16 cellular contexts compared by ENCODE assay signal in the genomic region with DNA sequence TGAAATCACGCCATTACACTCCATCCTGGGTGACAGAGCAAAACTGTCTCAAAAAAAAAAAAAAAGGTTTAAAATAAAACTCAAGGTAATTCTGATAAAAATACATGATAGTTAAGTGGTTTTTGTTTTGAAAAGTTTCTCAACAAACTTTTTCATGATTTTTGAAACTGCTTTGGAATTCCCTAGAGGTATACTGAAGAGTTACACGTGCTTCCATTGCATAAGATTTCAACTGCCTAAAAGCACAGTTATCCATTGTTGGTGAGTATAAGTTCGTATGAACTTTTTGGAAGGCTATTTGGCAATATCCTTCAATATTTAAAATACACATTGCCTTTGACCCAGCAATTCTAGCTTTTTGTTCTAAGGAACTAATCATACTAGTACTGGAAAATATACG.
"Had no signal": no experiment of that assay in that cellular context is flagged by ENCODE, and none has a peak within 500 bp of the region (broad histone marks: within the 10 kb centered on the region; RNA-seq: fewer than 3 reads in every experiment).

No MANE protein-coding gene starts in this region.

- H3K27ac Mint-ChIP-seq: activated naive CD8-positive, alpha-beta T cell treated with anti-CD3 and anti-CD28 coated beads, Interleukin-2, amount 10 ng/mL, durations not matched to agents 7 days and 5 days; brain; neural progenitor cell; stimulated activated naive CD8-positive, alpha-beta T cell treated with anti-CD3 and anti-CD28 coated beads, Interleukin-15, amount 100 ng/mL, for 72 hours had no signal

- H3K27me3 Mint-ChIP-seq: activated naive CD8-positive, alpha-beta T cell treated with anti-CD3 and anti-CD28 coated beads, Interleukin-2, amount 10 ng/mL, durations not matched to agents 7 days and 5 days; brain; central memory CD8-positive, alpha-beta T cell; stimulated activated naive CD8-positive, alpha-beta T cell treated with anti-CD3 and anti-CD28 coated beads, Interleukin-15, amount 100 ng/mL, for 72 hours had no signal

- ATAC-seq: activated CD4-positive, CD25-positive, alpha-beta regulatory T cell treated with anti-CD3 and anti-CD28 coated beads, Interleukin-2, amount 50 U/mL, for 24 hours; left lobe of liver; pancreas; sciatic nerve; stimulated activated naive CD8-positive, alpha-beta T cell treated with anti-CD3 and anti-CD28 coated beads, Interleukin-15, amount 100 ng/mL, for 72 hours had no signal

- H3K4me3 Mint-ChIP-seq: activated naive CD8-positive, alpha-beta T cell treated with anti-CD3 and anti-CD28 coated beads, Interleukin-2, amount 10 ng/mL, durations not matched to agents 7 days and 5 days; brain; central memory CD8-positive, alpha-beta T cell; neural progenitor cell; stimulated activated naive CD8-positive, alpha-beta T cell treated with anti-CD3 and anti-CD28 coated beads, Interleukin-15, amount 100 ng/mL, for 72 hours had no signal

- H3K4me1 Mint-ChIP-seq: activated naive CD8-positive, alpha-beta T cell treated with anti-CD3 and anti-CD28 coated beads, Interleukin-2, amount 10 ng/mL, durations not matched to agents 7 days and 5 days; brain; central memory CD8-positive, alpha-beta T cell; neural progenitor cell; stimulated activated naive CD8-positive, alpha-beta T cell treated with anti-CD3 and anti-CD28 coated beads, Interleukin-15, amount 100 ng/mL, for 72 hours had no signal

- H3K4me3 ChIP-seq: neural progenitor cell, pancreas, upper lobe of left lung had no signal

- DNase-seq: activated CD4-positive, alpha-beta T cell treated with anti-CD3 and anti-CD28 coated beads, Interleukin-2, amount 50 U/mL, for 1 hour; activated CD8-positive, alpha-beta memory T cell treated with anti-CD3 and anti-CD28 coated beads for 24 hours; activated gamma-delta T cell treated with Interleukin-2 at 50 U/mL for 16 hours; activated naive CD8-positive, alpha-beta T cell treated with anti-CD3 and anti-CD28 coated beads, Interleukin-2, amount 10 ng/mL, durations not matched to agents 7 days and 5 days; effector CD8-positive, alpha-beta T cell; hippocampal formation; midbrain; pancreas; stimulated activated naive CD8-positive, alpha-beta T cell treated with anti-CD3 and anti-CD28 coated beads, Interleukin-15, amount 100 ng/mL, for 72 hours; upper lobe of left lung had no signal

- H3K9me3 Mint-ChIP-seq: activated naive CD8-positive, alpha-beta T cell treated with anti-CD3 and anti-CD28 coated beads, Interleukin-2, amount 10 ng/mL, durations not matched to agents 7 days and 5 days; brain; central memory CD8-positive, alpha-beta T cell; neural progenitor cell; stimulated activated naive CD8-positive, alpha-beta T cell treated with anti-CD3 and anti-CD28 coated beads, Interleukin-15, amount 100 ng/mL, for 72 hours had no signal
